ENCODE assay signal across 8 cellular contexts in the genomic region with DNA sequence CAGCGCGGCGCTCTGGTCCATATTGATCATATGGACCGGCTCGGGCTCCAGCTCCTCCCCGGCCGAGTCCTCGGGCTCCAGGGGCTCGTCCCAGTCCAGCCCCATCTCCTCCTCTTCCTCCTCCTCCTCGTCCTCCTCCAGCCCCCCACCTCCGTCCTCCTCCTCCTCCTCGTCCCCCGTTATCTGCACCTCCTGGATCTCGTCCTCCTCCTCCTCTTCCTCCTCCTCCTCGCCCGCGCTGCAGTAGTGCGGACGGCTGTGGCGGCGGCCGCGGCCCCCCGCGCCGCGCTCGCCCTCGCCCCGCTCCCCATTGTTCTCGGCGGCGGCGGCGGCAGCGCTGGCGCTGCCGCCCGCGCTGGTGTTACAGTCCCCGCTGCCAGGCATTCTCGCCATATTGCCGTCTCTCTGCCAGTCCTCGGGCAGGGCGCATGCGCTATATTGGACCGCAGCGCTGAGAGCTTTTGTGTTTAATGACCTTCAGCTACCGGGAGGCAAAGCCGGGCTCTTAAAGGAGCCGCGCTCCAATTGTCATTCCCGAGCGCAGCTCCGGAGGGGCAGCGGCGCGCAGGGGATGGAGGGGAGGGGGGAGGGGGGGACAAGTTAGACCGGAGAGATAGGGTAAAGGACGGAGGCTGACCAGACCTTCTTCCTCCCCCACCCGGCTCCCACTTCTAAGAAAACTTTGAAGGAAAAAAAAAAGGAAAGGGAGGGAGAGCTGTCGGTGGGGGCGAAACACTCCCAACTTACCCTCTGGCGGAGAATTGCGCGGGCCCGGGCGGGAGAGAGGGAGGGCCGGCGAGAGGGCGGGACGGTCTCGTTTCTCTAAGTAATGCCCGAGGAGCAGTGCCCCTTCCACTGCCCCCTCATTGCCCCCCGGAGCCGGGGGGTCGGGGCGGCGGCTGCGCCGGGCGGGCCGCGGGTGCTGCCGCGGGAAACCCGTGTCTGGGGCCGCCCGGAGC. TPM values are rescaled to one million over a fixed set of nuclear protein-coding genes. Genes with fewer than 3 reads are reported as not detected.
A peak's percentile ranks its signal among the peaks of the same experiment; 100 is the strongest.
DNase-seq lines count a peak whose midpoint lies in the region; ATAC-seq and TF ChIP-seq lines count a peak whose summit lies in the region.

A gene (minus strand): TSS at position 410 of the 959 bp plus-strand sequence. CDS start 17 bp downstream, at position 393.

- H3K36me3 ChIP-seq in BLaER1 treated with 17β-estradiol and CSF1 and Interleukin-3, amounts not matched to agents 10 nM and 100 nM: peaks cover 0 to 6% (median 0%) of the 10 kb centered on the region in 11 experiments; a peak in 1 of 22 replicates
- no peaks in the 10 kb centered on the region for H3K36me3 ChIP-seq in lower lobe of right lung

- peaks cover 45 to 57% (median 49%) of the 10 kb centered on the region in 10 experiments for H3K4me1 ChIP-seq in BLaER1 treated with 17β-estradiol and CSF1 and Interleukin-3, amounts not matched to agents 10 nM and 100 nM
- H3K4me1 ChIP-seq in lower lobe of right lung: peaks cover 43% of the 10 kb centered on the region

- peak within 1 kb of the TSS; percentile 96 to 100 (median 100) for H3K4me2 ChIP-seq in BLaER1 treated with 17β-estradiol and CSF1 and Interleukin-3, amounts not matched to agents 10 nM and 100 nM

- peak within 1 kb of the TSS; percentile 78 to 88 (median 85) for H3K9ac ChIP-seq in BLaER1 treated with 17β-estradiol and CSF1 and Interleukin-3, amounts not matched to agents 10 nM and 100 nM

- DNase-seq in NCI-H526 treated with DMSO at 0.1 percent for 48 hours (lab: John Stamatoyannopoulos, UW) (peak; percentile 79), lower lobe of right lung (peak; percentile 85)
- DNase-seq in activated CD4-positive, alpha-beta T cell treated with anti-CD3 and anti-CD28 coated beads, Interleukin-2, amount 50 U/mL, for 48 hours: peak; percentile 76 to 82
- peak; percentile 17 for DNase-seq in effector CD4-positive, alpha-beta T cell
- peak; percentile 42 to 74 (median 44) for DNase-seq in stimulated activated CD4-positive, alpha-beta T cell treated with anti-CD3 and anti-CD28 coated beads, TNF-alpha, amount 100 ng/mL, for 24 hours (ENCODE audit: low read depth in 3 of 3)

- ATAC-seq in GM19324 (IDR thresholded peaks at IDR 0.05; ENCODE audit: low FRiP score, unreplicated experiment) (peak; percentile 41), HG03439 (IDR thresholded peaks at IDR 0.05; ENCODE audit: unreplicated experiment) (peak; percentile 43), lower lobe of right lung (peak; percentile 75 to 83)

- H3K27me3 ChIP-seq in BLaER1 treated with 17β-estradiol and CSF1 and Interleukin-3, amounts not matched to agents 10 nM and 100 nM: peaks cover 46 to 48% (median 47%) of the 10 kb centered on the region in 11 experiments
- H3K27me3 ChIP-seq in lower lobe of right lung (ENCODE audit: low read depth): peaks cover 33% of the 10 kb centered on the region

- H3K27ac ChIP-seq in BLaER1 treated with 17β-estradiol and CSF1 and Interleukin-3, amounts not matched to agents 10 nM and 100 nM: peak within 1 kb of the TSS in 10 of 11 experiments; percentile 47 to 85 (median 78); a peak in 19 of 22 replicates
- H3K27ac ChIP-seq in lower lobe of right lung: peak within 1 kb of the TSS; percentile 39

- intact Hi-C loops in lower lobe of right lung (cut with DNase I): no loop called here

- peaks cover 0 to 66% (median 43%) of the 10 kb centered on the region in 11 experiments; a peak in 18 of 22 replicates for H4K20me1 ChIP-seq in BLaER1 treated with 17β-estradiol and CSF1 and Interleukin-3, amounts not matched to agents 10 nM and 100 nM

- no peaks in the 10 kb centered on the region; a peak in 1 of 22 replicates for H3K9me3 ChIP-seq in BLaER1 treated with 17β-estradiol and CSF1 and Interleukin-3, amounts not matched to agents 10 nM and 100 nM (replicated peaks in 1 of 11)
- H3K9me3 ChIP-seq in lower lobe of right lung: no peaks in the 10 kb centered on the region

- TF ChIP-seq CTCF in lower lobe of right lung (IDR thresholded peaks at IDR 0.05): no peak

- peak within 1 kb of the TSS; percentile 72 to 93 (median 90) for H3K4me3 ChIP-seq in BLaER1 treated with 17β-estradiol and CSF1 and Interleukin-3, amounts not matched to agents 10 nM and 100 nM
- peak within 1 kb of the TSS; percentile 77 for H3K4me3 ChIP-seq in lower lobe of right lung

RNA-seq across cellular contexts. Expression of the gene that starts here (rescaled TPM):
- 9.0 TPM for total RNA-seq in lower lobe of right lung

Comparison
In these comparisons a context has a peak if more than half of its experiments do, and no peak if none do; other contexts are left out.
1. Peak in every context shown above with its lines: DNase-seq, ATAC-seq, H3K4me3 ChIP-seq and H3K27ac ChIP-seq.
2. DNase-seq: peak in every context shown above with its lines; median percentile 85 in lower lobe of right lung; 79 in NCI-H526 treated with DMSO at 0.1 percent for 48 hours; 79 in activated CD4-positive, alpha-beta T cell treated with anti-CD3 and anti-CD28 coated beads, Interleukin-2, amount 50 U/mL, for 48 hours; 44 in stimulated activated CD4-positive, alpha-beta T cell treated with anti-CD3 and anti-CD28 coated beads, TNF-alpha, amount 100 ng/mL, for 24 hours; 17 in effector CD4-positive, alpha-beta T cell.